Comparison of ENCODE assay signal across 6 cellular contexts in genomic region chr5:154822896-154823295, GRCh38. TPM values are rescaled to one million over a fixed set of nuclear protein-coding genes. Genes with fewer than 3 reads are reported as not detected.
DNase-seq lines count a peak whose midpoint lies in the region; ATAC-seq and TF ChIP-seq lines count a peak whose summit lies in the region.
"Not testable (repeated sequence)": the region's sequence is repeated elsewhere in the genome, so short reads cannot be mapped to it uniquely, and the experiment has no call there.

No MANE protein-coding gene starts in this region.

- not testable (repeated sequence) for H3T11ph ChIP-seq in H9 (ENCODE audit: low read length)

- POLR2A ChIA-PET in CD4-positive, alpha-beta T cell (lab: Charles Lee); activated CD8-positive, alpha-beta T cell treated with anti-CD3 and anti-CD28 coated beads, Interleukin-2, amount 10 ng/mL, durations not matched to agents 7 days and 5 days (lab: Charles Lee); MCF 10A (lab: Yijun Ruan, JAX): not testable (repeated sequence)

- H3K9ac ChIP-seq in H9 (ENCODE audit: extremely low read depth, insufficient read length, low read length): not testable (repeated sequence)
- H3K9ac ChIP-seq in neuronal stem cell (ENCODE audit: low read depth, low read length, poor library complexity): peak overlapping the region; percentile 65

- H2BK15ac ChIP-seq in H9 (ENCODE audit: low read depth, low read length); neuronal stem cell (ENCODE audit: low read length): not testable (repeated sequence)

- not testable (repeated sequence) for H3K4ac ChIP-seq in H9 (ENCODE audit: low read depth, low read length); neuronal stem cell (ENCODE audit: low read length)

- H3K27me3 ChIP-seq in CD4-positive, alpha-beta T cell (ENCODE audit: control insufficient read depth, insufficient read depth, low read length); H9 (ENCODE audit: insufficient read depth, low read length); neuronal stem cell (ENCODE audit: control insufficient read depth in 3 of 3, insufficient read depth in 3 of 3, low read depth in 1 of 3, low read length in 3 of 3): not testable (repeated sequence)

- not testable (repeated sequence) for H3K27ac ChIP-seq in CD4-positive, alpha-beta T cell (ENCODE audit: low read depth, low read length); H9 (ENCODE audit: insufficient read length, low read depth, low read length); neuronal stem cell (replicated peaks; ENCODE audit: low read length)

- H3K9me3 Mint-ChIP-seq in CD4-positive, alpha-beta T cell; H9; activated CD8-positive, alpha-beta T cell treated with anti-CD3 and anti-CD28 coated beads, Interleukin-2, amount 10 ng/mL, durations not matched to agents 7 days and 5 days (ENCODE audit: insufficient read depth); MCF 10A (ENCODE audit: unreplicated experiment); stimulated activated effector memory CD8-positive, alpha-beta T cell treated with anti-CD3 and anti-CD28 coated beads, Interleukin-12 subunit alpha, Interleukin-12 subunit beta, amount 100 ng/mL, for 72 hours: not testable (repeated sequence)

- H2BK5ac ChIP-seq in H9 (ENCODE audit: insufficient read length, low read length): not testable (repeated sequence)
- H2BK5ac ChIP-seq in neuronal stem cell (ENCODE audit: low read length): peak overlapping the region; percentile 27

- peaks cover 18% of the 10 kb centered on the region for H3K36me3 Mint-ChIP-seq in CD4-positive, alpha-beta T cell (ENCODE audit: low read depth)
- H3K36me3 Mint-ChIP-seq in H9 (ENCODE audit: insufficient read depth in 1 of 3, low read depth in 3 of 3): peaks cover 13 to 64% (median 47%) of the 10 kb centered on the region in 3 experiments; a peak in 6 of 7 replicates
- H3K36me3 Mint-ChIP-seq in activated CD8-positive, alpha-beta T cell treated with anti-CD3 and anti-CD28 coated beads, Interleukin-2, amount 10 ng/mL, durations not matched to agents 7 days and 5 days (ENCODE audit: low read depth): peaks cover 31% of the 10 kb centered on the region
- peaks cover 79% of the 10 kb centered on the region for H3K36me3 Mint-ChIP-seq in MCF 10A (ENCODE audit: insufficient read depth, unreplicated experiment)
- H3K36me3 Mint-ChIP-seq in stimulated activated effector memory CD8-positive, alpha-beta T cell treated with anti-CD3 and anti-CD28 coated beads, Interleukin-12 subunit alpha, Interleukin-12 subunit beta, amount 100 ng/mL, for 72 hours: peaks cover 61% of the 10 kb centered on the region

- H3K23me2 ChIP-seq in H9 (ENCODE audit: insufficient read length, low read depth, low read length, poor library complexity, severe bottlenecking): not testable (repeated sequence)

- CTCF ChIA-PET in CD4-positive, alpha-beta T cell (lab: Charles Lee); activated CD8-positive, alpha-beta T cell treated with anti-CD3 and anti-CD28 coated beads, Interleukin-2, amount 10 ng/mL, durations not matched to agents 7 days and 5 days (lab: Charles Lee): not testable (repeated sequence)
- CTCF ChIA-PET in MCF 10A (lab: Yijun Ruan, JAX): interaction anchor here (0.5 to 1.2 kb wide), 3 partner anchors 12 to 177 kb away, joined by 3 to 6 read pairs (median 5); no protein-coding TSS in a partner anchor

- ATAC-seq in CD4-positive, alpha-beta T cell (ENCODE audit: poor library complexity); activated CD8-positive, alpha-beta T cell treated with anti-CD3 and anti-CD28 coated beads, Interleukin-2, amount 10 ng/mL, durations not matched to agents 7 days and 5 days; stimulated activated effector memory CD8-positive, alpha-beta T cell treated with anti-CD3 and anti-CD28 coated beads, Interleukin-12 subunit alpha, Interleukin-12 subunit beta, amount 100 ng/mL, for 72 hours: not testable (repeated sequence)

- H3K27ac Mint-ChIP-seq in CD4-positive, alpha-beta T cell: peak overlapping the region; percentile 55
- peak overlapping the region in 2 of 3 experiments; percentile 46 to 81; a peak in 3 of 7 replicates for H3K27ac Mint-ChIP-seq in H9
- H3K27ac Mint-ChIP-seq in activated CD8-positive, alpha-beta T cell treated with anti-CD3 and anti-CD28 coated beads, Interleukin-2, amount 10 ng/mL, durations not matched to agents 7 days and 5 days: peak overlapping the region; percentile 28
- H3K27ac Mint-ChIP-seq in MCF 10A (ENCODE audit: low read depth, unreplicated experiment): peak overlapping the region; percentile 43
- H3K27ac Mint-ChIP-seq in stimulated activated effector memory CD8-positive, alpha-beta T cell treated with anti-CD3 and anti-CD28 coated beads, Interleukin-12 subunit alpha, Interleukin-12 subunit beta, amount 100 ng/mL, for 72 hours: peak overlapping the region; percentile 76

- not testable (repeated sequence) for BruUV-seq in MCF 10A (replicated peaks; lab: Mats Ljungman, UMichigan)

- not testable (repeated sequence) for H4K5ac ChIP-seq in H9 (ENCODE audit: insufficient read length, low read depth, low read length)

- H3K79me2 ChIP-seq in H9 (ENCODE audit: insufficient read depth, low read length): not testable (repeated sequence)

- not testable (repeated sequence) for H3K56ac ChIP-seq in H9 (ENCODE audit: insufficient read length, low read depth, low read length)

- TF ChIP-seq CTCF in CD4-positive, alpha-beta T cell (IDR thresholded peaks at IDR 0.05); H9 (conservative IDR thresholded peaks at IDR 0.05); MCF 10A (IDR thresholded peaks at IDR 0.05; ENCODE audit: unreplicated experiment): not testable (repeated sequence)

- not testable (repeated sequence) for H3K23ac ChIP-seq in H9 (ENCODE audit: insufficient read length, low read depth, low read length); neuronal stem cell (ENCODE audit: low read depth, low read length, poor library complexity)

- H3K4me1 ChIP-seq in H9 (ENCODE audit: insufficient read depth, low read length); neuronal stem cell (ENCODE audit: control insufficient read depth in 2 of 2, insufficient read depth in 1 of 2, low read depth in 1 of 2, low read length in 2 of 2): not testable (repeated sequence)

- H3K4me3 Mint-ChIP-seq in CD4-positive, alpha-beta T cell; H9; activated CD8-positive, alpha-beta T cell treated with anti-CD3 and anti-CD28 coated beads, Interleukin-2, amount 10 ng/mL, durations not matched to agents 7 days and 5 days; MCF 10A (ENCODE audit: unreplicated experiment); stimulated activated effector memory CD8-positive, alpha-beta T cell treated with anti-CD3 and anti-CD28 coated beads, Interleukin-12 subunit alpha, Interleukin-12 subunit beta, amount 100 ng/mL, for 72 hours: not testable (repeated sequence)

- not testable (repeated sequence) for H2AK5ac ChIP-seq in H9 (ENCODE audit: insufficient read length, low read length); neuronal stem cell (ENCODE audit: low read depth, low read length)

- H3K36me3 ChIP-seq in neuronal stem cell (replicated peaks in 1 of 2; ENCODE audit: control insufficient read depth in 2 of 2, insufficient read depth in 2 of 2, low read length in 2 of 2): peaks cover 9 to 68% of the 10 kb centered on the region in 2 donors

- H4K91ac ChIP-seq in H9 (ENCODE audit: insufficient read length, low read depth, low read length); neuronal stem cell (ENCODE audit: low read depth, low read length, poor library complexity): not testable (repeated sequence)

- H2BK12ac ChIP-seq in H9 (ENCODE audit: insufficient read length, low read depth, low read length); neuronal stem cell (ENCODE audit: low read length): not testable (repeated sequence)

- not testable (repeated sequence) for H2AFZ ChIP-seq in H9 (ENCODE audit: low read length); neuronal stem cell (ENCODE audit: low read length)

- DNase-seq in CD4-positive, alpha-beta T cell; H9; activated CD8-positive, alpha-beta T cell treated with anti-CD3 and anti-CD28 coated beads, Interleukin-2, amount 10 ng/mL, durations not matched to agents 7 days and 5 days; MCF 10A (ENCODE audit: unreplicated experiment); neuronal stem cell (ENCODE audit: low spot score); stimulated activated effector memory CD8-positive, alpha-beta T cell treated with anti-CD3 and anti-CD28 coated beads, Interleukin-12 subunit alpha, Interleukin-12 subunit beta, amount 100 ng/mL, for 72 hours (ENCODE audit: low spot score in 2 of 2): not testable (repeated sequence)

- not testable (repeated sequence) for H4K8ac ChIP-seq in H9 (replicated peaks; ENCODE audit: insufficient read length, low read depth, low read length); neuronal stem cell (ENCODE audit: low read depth, low read length)

- H3K18ac ChIP-seq in H9 (ENCODE audit: insufficient read length, low read depth, low read length); neuronal stem cell (ENCODE audit: low read length): not testable (repeated sequence)

- no CpG with 5 or more reads among the region's 5 CpGs for WGBS in H9 (ENCODE audit: extremely low coverage, insufficient read length, low lambda C conversion rate)
- WGBS in neuronal stem cell (ENCODE audit: extremely low coverage in 2 of 2, insufficient read length in 2 of 2, insufficient replicate concordance in 1 of 2), 2 donors: no CpG with 5 or more reads among the region's 5 CpGs

- not testable (repeated sequence) for H4K20me1 ChIP-seq in H9 (ENCODE audit: control insufficient read depth, insufficient read depth, insufficient read length)

- H3K4me1 Mint-ChIP-seq in CD4-positive, alpha-beta T cell (ENCODE audit: low read depth): peaks cover 12% of the 10 kb centered on the region
- H3K4me1 Mint-ChIP-seq in H9 (peaks cover 6 to 18% of the 10 kb centered on the region in 2 experiments), MCF 10A (ENCODE audit: insufficient read depth, unreplicated experiment) (peaks cover 20% of the 10 kb centered on the region)
- peaks cover 36% of the 10 kb centered on the region for H3K4me1 Mint-ChIP-seq in activated CD8-positive, alpha-beta T cell treated with anti-CD3 and anti-CD28 coated beads, Interleukin-2, amount 10 ng/mL, durations not matched to agents 7 days and 5 days (ENCODE audit: low read depth)
- peaks cover 38% of the 10 kb centered on the region for H3K4me1 Mint-ChIP-seq in stimulated activated effector memory CD8-positive, alpha-beta T cell treated with anti-CD3 and anti-CD28 coated beads, Interleukin-12 subunit alpha, Interleukin-12 subunit beta, amount 100 ng/mL, for 72 hours

- not testable (repeated sequence) for H2BK120ac ChIP-seq in H9 (ENCODE audit: low read depth, low read length, poor library complexity, severe bottlenecking); neuronal stem cell (ENCODE audit: low read depth, low read length)

- not testable (repeated sequence) for H3K27me3 Mint-ChIP-seq in CD4-positive, alpha-beta T cell; H9 (ENCODE audit: low read depth); activated CD8-positive, alpha-beta T cell treated with anti-CD3 and anti-CD28 coated beads, Interleukin-2, amount 10 ng/mL, durations not matched to agents 7 days and 5 days (ENCODE audit: low read depth); MCF 10A (ENCODE audit: insufficient read depth, unreplicated experiment)

- not testable (repeated sequence) for H3K4me2 ChIP-seq in H9 (ENCODE audit: insufficient read depth, insufficient read length, low read length); neuronal stem cell (ENCODE audit: insufficient read depth, low read length, poor library complexity, severe bottlenecking)

- intact Hi-C loops in CD4-positive, alpha-beta T cell (cut with DNase I, micrococcal nuclease); MCF 10A (cut with micrococcal nuclease): not testable (repeated sequence)

- not testable (repeated sequence) for H2BK20ac ChIP-seq in H9 (ENCODE audit: low read depth, low read length, poor library complexity, severe bottlenecking)

- H3K14ac ChIP-seq in H9 (ENCODE audit: insufficient read depth, low read length); neuronal stem cell (ENCODE audit: low read length): not testable (repeated sequence)

- H3K79me1 ChIP-seq in H9 (ENCODE audit: insufficient read depth, low read depth, low read length, poor library complexity, severe bottlenecking); neuronal stem cell (ENCODE audit: low read depth, low read length): not testable (repeated sequence)

- not testable (repeated sequence) for H3K9me3 ChIP-seq in CD4-positive, alpha-beta T cell (ENCODE audit: control insufficient read depth, low read length); H9 (ENCODE audit: control insufficient read depth, low read depth, low read length); neuronal stem cell (replicated peaks in 1 of 2; ENCODE audit: control insufficient read depth in 2 of 2, insufficient read depth in 1 of 2, low read depth in 1 of 2, low read length in 2 of 2)

- not testable (repeated sequence) for H3K4me3 ChIP-seq in neuronal stem cell (ENCODE audit: low read length in 2 of 2)

RNA-seq across cellular contexts. Expression of gene FAXDC2, which starts 27.5 kb away (rescaled TPM):
- not detected for total RNA-seq in CD4-positive, alpha-beta T cell
- total RNA-seq in H9 (2021) (3.0 and 3.2 TPM in 2 replicates), MCF 10A (2022) (0.79 and 2.1 TPM in 2 replicates)
- not detected for total RNA-seq in activated CD8-positive, alpha-beta T cell treated with anti-CD3 and anti-CD28 coated beads, Interleukin-2, amount 10 ng/mL, durations not matched to agents 7 days and 5 days
- 10.6 TPM for polyA plus RNA-seq in neuronal stem cell (2013, experiment 1 of 2)
- polyA plus RNA-seq in neuronal stem cell (2013, experiment 2 of 2): 10.0 TPM

RNA-seq across cellular contexts. Expression of gene CNOT8, which starts 35.5 kb away (rescaled TPM):
- 100 to 1,000 TPM; 125 to 133 TPM for total RNA-seq in CD4-positive, alpha-beta T cell
- total RNA-seq in H9 (2021) (44.3 and 45.6 TPM in 2 replicates), MCF 10A (2022) (52.3 and 60.5 TPM in 2 replicates)
- total RNA-seq in activated CD8-positive, alpha-beta T cell treated with anti-CD3 and anti-CD28 coated beads, Interleukin-2, amount 10 ng/mL, durations not matched to agents 7 days and 5 days: 10 to 100 TPM; 67.4 to 68.4 TPM
- polyA plus RNA-seq in neuronal stem cell (2013, experiment 1 of 2): 44.3 TPM
- 45.4 TPM for polyA plus RNA-seq in neuronal stem cell (2013, experiment 2 of 2)
